ENCODE assay signal across 8 cellular contexts in the genomic region with DNA sequence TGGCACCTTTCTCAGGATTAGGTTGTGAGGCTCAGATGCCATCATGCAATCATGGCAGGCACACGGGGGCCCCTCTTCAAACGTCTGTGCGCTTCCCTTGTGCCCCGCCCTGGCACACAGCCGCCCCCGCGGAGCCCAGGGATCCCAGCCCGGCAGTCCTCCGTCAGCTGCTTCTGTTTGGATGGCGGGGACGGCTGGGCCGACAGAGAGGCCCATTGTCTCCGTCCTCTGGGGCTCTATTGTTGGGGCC. TPM values are rescaled to one million over a fixed set of nuclear protein-coding genes. Genes with fewer than 3 reads are reported as not detected.
DNase-seq lines count a peak whose midpoint lies in the region; ATAC-seq and TF ChIP-seq lines count a peak whose summit lies in the region.

No MANE protein-coding gene starts in this region.

- H3K36me3 ChIP-seq in gastroesophageal sphincter: peaks cover 0 to 14% of the 10 kb centered on the region in 2 donors
- H3K36me3 ChIP-seq in neutrophil: no peaks in the 10 kb centered on the region
- no peaks in the 10 kb centered on the region for H3K36me3 ChIP-seq in upper lobe of right lung

- peak; percentile 11 to 14 for ATAC-seq in activated T-cell treated with anti-CD3 and anti-CD28 coated beads, Interleukin-2, amount 50 U/mL, for 72 hours (replicated peaks in 1 of 2)
- ATAC-seq in gastroesophageal sphincter (peak; percentile 23), upper lobe of right lung (peak; percentile 49)

- intact Hi-C loops in upper lobe of right lung (cut with DNase I): no loop called here

- DNase-seq in EL (peak; percentile 23), HK-2 (ENCODE audit: unreplicated experiment) (peak; percentile 27), upper lobe of right lung (peak; percentile 84), NOMO-1 (lab: John Stamatoyannopoulos, UW; ENCODE audit: unreplicated experiment in 2 of 2) (no peak), NCI-H1417 (lab: John Stamatoyannopoulos, UW) (no peak)
- DNase-seq in activated T-cell treated with anti-CD3 and anti-CD28 coated beads, Interleukin-2, amount 50 U/mL, for 72 hours: peak; percentile 56 to 59

- peaks cover 6% of the 10 kb centered on the region for H3K27me3 Mint-ChIP-seq in activated T-cell treated with anti-CD3 and anti-CD28 coated beads, Interleukin-2, amount 50 U/mL, for 72 hours (ENCODE audit: low read depth)

- H3K9me3 Mint-ChIP-seq in activated T-cell treated with anti-CD3 and anti-CD28 coated beads, Interleukin-2, amount 50 U/mL, for 72 hours: no peaks in the 10 kb centered on the region

- TF ChIP-seq CTCF in gastroesophageal sphincter (IDR thresholded peaks at IDR 0.05) (no peak), neutrophil (IDR thresholded peaks at IDR 0.05) (no peak), upper lobe of right lung (IDR thresholded peaks at IDR 0.05) (no peak)

- WGBS in gastroesophageal sphincter (ENCODE audit: low coverage in 1 of 2), 2 donors: 0% methylated on average over 1 of the region's 13 CpGs; no CpG with 5 or more reads in 1 of the 2 donors

- H3K4me1 ChIP-seq in gastroesophageal sphincter (peaks cover 0 to 47% (median 16%) of the 10 kb centered on the region in 3 donors), neutrophil (ENCODE audit: control insufficient read depth in 1 of 2, insufficient read depth in 1 of 2, low read depth in 1 of 2, low read length in 1 of 2) (peaks cover 12 to 13% of the 10 kb centered on the region in 2 experiments), upper lobe of right lung (peaks cover 15% of the 10 kb centered on the region)

- H3K4me3 ChIP-seq in gastroesophageal sphincter (peak overlapping the region; percentile 53 to 90), neutrophil (ENCODE audit: low read depth in 1 of 2, low read length in 1 of 2) (peak overlapping the region; percentile 93 to 94), upper lobe of right lung (peak overlapping the region; percentile 89)

- H3K27ac Mint-ChIP-seq in activated T-cell treated with anti-CD3 and anti-CD28 coated beads, Interleukin-2, amount 50 U/mL, for 72 hours: no peak overlapping the region

- no peaks in the 10 kb centered on the region for H3K36me3 Mint-ChIP-seq in activated T-cell treated with anti-CD3 and anti-CD28 coated beads, Interleukin-2, amount 50 U/mL, for 72 hours (ENCODE audit: insufficient read depth in 2 of 2)

- TF ChIP-seq EP300 in gastroesophageal sphincter (IDR thresholded peaks at IDR 0.05): no peak

- no peak for TF ChIP-seq POLR2A in gastroesophageal sphincter (IDR thresholded peaks at IDR 0.05)

- H3K4me3 Mint-ChIP-seq in activated T-cell treated with anti-CD3 and anti-CD28 coated beads, Interleukin-2, amount 50 U/mL, for 72 hours: peak overlapping the region; percentile 95

- H3K27ac ChIP-seq in gastroesophageal sphincter: peak overlapping the region; percentile 70 to 96 (median 94)
- H3K27ac ChIP-seq in neutrophil: peak overlapping the region; percentile 60
- peak overlapping the region; percentile 95 for H3K27ac ChIP-seq in upper lobe of right lung

- H3K27me3 ChIP-seq in gastroesophageal sphincter: no peaks in the 10 kb centered on the region
- H3K27me3 ChIP-seq in neutrophil: peaks cover 17% of the 10 kb centered on the region
- H3K27me3 ChIP-seq in upper lobe of right lung: no peaks in the 10 kb centered on the region

- H3K4me1 Mint-ChIP-seq in activated T-cell treated with anti-CD3 and anti-CD28 coated beads, Interleukin-2, amount 50 U/mL, for 72 hours (ENCODE audit: low read depth): peaks cover 13% of the 10 kb centered on the region

- H3K9me3 ChIP-seq in gastroesophageal sphincter (no peaks in the 10 kb centered on the region), neutrophil (no peaks in the 10 kb centered on the region), upper lobe of right lung (no peaks in the 10 kb centered on the region)

RNA-seq across cellular contexts. Expression of a gene that starts 0.8 kb away (rescaled TPM):
- total RNA-seq in activated T-cell treated with anti-CD3 and anti-CD28 coated beads, Interleukin-2, amount 50 U/mL, for 72 hours: 1 to 10 TPM; 6.2 to 8.0 TPM
- total RNA-seq in gastroesophageal sphincter (10 to 100 TPM; 22.3 to 37.1 (median 30.0) TPM), upper lobe of right lung (15.0 TPM)

RNA-seq across cellular contexts. Expression of a gene that starts 59.1 kb away (rescaled TPM):
- 100 to 1,000 TPM; 138 to 144 TPM for total RNA-seq in activated T-cell treated with anti-CD3 and anti-CD28 coated beads, Interleukin-2, amount 50 U/mL, for 72 hours
- total RNA-seq in gastroesophageal sphincter (1 to 10 TPM; 3.0 to 6.2 (median 4.5) TPM), upper lobe of right lung (19.8 TPM)

Comparison
In these comparisons a context has a peak if more than half of its experiments do, and no peak if none do; other contexts are left out.
1. DNase-seq: peak in EL (single experiment), HK-2 (single experiment), activated T-cell treated with anti-CD3 and anti-CD28 coated beads, Interleukin-2, amount 50 U/mL, for 72 hours (2 of 2) and upper lobe of right lung (single experiment); none in NOMO-1 (0 of 2) and NCI-H1417 (0 of 3).
2. Peak in every context shown above with its lines, with median percentiles within 50 percentile points of each other: ATAC-seq, H3K27ac ChIP-seq and H3K4me3 ChIP-seq.